In the genomic region with DNA sequence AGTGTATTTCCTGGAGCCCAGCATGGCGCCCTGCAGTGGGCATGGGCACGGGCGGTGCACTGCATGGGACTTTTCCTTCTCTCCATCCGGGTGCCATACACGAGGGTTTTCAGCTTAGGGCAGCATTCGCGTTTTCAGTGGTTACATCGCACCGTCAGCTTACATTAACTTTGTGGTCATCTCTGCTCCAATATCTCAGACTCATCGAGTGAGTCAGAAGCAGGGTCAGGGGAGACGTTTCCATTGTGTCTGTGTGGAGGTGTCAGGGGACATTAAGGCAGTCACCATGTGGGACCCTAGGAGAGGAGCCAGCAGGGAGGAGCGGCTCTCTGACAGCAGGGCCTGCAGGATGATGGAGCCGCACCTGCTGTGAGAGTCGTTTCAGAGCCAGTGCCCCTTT, we compare ENCODE assay signal across 24 cellular contexts.
DNase-seq lines count a peak whose midpoint lies in the region; ATAC-seq and TF ChIP-seq lines count a peak whose summit lies in the region.
"Had no signal": no experiment of that assay in that cellular context is flagged by ENCODE, and none has a peak within 500 bp of the region (broad histone marks: within the 10 kb centered on the region; RNA-seq: fewer than 3 reads in every experiment).

No MANE protein-coding gene starts in this region.

- intact Hi-C loops in left ventricle myocardium inferior (cut with micrococcal nuclease) = no loop called here
- intact Hi-C loops in Right ventricle myocardium superior (cut with DNase I) = no loop called here

- no peak overlapping the region for H3K27ac Mint-ChIP-seq in activated T-helper 17 cell treated with anti-CD3 and anti-CD28 coated beads, Interleukin-2, amount 50 U/mL, for 72 hours
- H3K27ac Mint-ChIP-seq in stimulated activated effector memory CD8-positive, alpha-beta T cell treated with anti-CD3 and anti-CD28 coated beads, Interleukin-12 subunit alpha, Interleukin-12 subunit beta, amount 100 ng/mL, for 72 hours = peak overlapping the region; percentile 26

- no peaks in the 10 kb centered on the region for H3K36me3 ChIP-seq in left ventricle myocardium inferior
- H3K36me3 ChIP-seq: BE2C, BLaER1 had no signal

- H3K4me3 ChIP-seq in left ventricle myocardium inferior = no peak overlapping the region
- H3K4me3 ChIP-seq: BLaER1 had no signal

- no peaks in the 10 kb centered on the region for H3K36me3 Mint-ChIP-seq in activated T-helper 17 cell treated with anti-CD3 and anti-CD28 coated beads, Interleukin-2, amount 50 U/mL, for 72 hours (ENCODE audit: low read depth)
- no peaks in the 10 kb centered on the region for H3K36me3 Mint-ChIP-seq in stimulated activated effector memory CD8-positive, alpha-beta T cell treated with anti-CD3 and anti-CD28 coated beads, Interleukin-12 subunit alpha, Interleukin-12 subunit beta, amount 100 ng/mL, for 72 hours
- H3K36me3 Mint-ChIP-seq: CD14-positive monocyte; CD4-positive, alpha-beta memory T cell; CD4-positive, CD25-positive, alpha-beta regulatory T cell; CD8-positive, alpha-beta memory T cell had no signal

- no peaks in the 10 kb centered on the region for H3K4me1 ChIP-seq in left ventricle myocardium inferior
- H3K4me1 ChIP-seq: BE2C had no signal

- no peaks in the 10 kb centered on the region for H3K27me3 ChIP-seq in left ventricle myocardium inferior (ENCODE audit: low read depth)
- H3K27me3 ChIP-seq: BE2C, BLaER1 had no signal

- H3K27me3 Mint-ChIP-seq in activated T-helper 17 cell treated with anti-CD3 and anti-CD28 coated beads, Interleukin-2, amount 50 U/mL, for 72 hours = no peaks in the 10 kb centered on the region
- H3K27me3 Mint-ChIP-seq: CD4-positive, alpha-beta memory T cell; CD4-positive, CD25-positive, alpha-beta regulatory T cell; CD8-positive, alpha-beta memory T cell had no signal

- no peak for TF ChIP-seq CTCF in left ventricle myocardium inferior (IDR thresholded peaks at IDR 0.05; ENCODE audit: borderline replicate concordance)

- no peaks in the 10 kb centered on the region for H3K9me3 Mint-ChIP-seq in activated T-helper 17 cell treated with anti-CD3 and anti-CD28 coated beads, Interleukin-2, amount 50 U/mL, for 72 hours
- H3K9me3 Mint-ChIP-seq in stimulated activated effector memory CD8-positive, alpha-beta T cell treated with anti-CD3 and anti-CD28 coated beads, Interleukin-12 subunit alpha, Interleukin-12 subunit beta, amount 100 ng/mL, for 72 hours = no peaks in the 10 kb centered on the region
- H3K9me3 Mint-ChIP-seq: CD8-positive, alpha-beta memory T cell had no signal

- H3K4me1 Mint-ChIP-seq in activated T-helper 17 cell treated with anti-CD3 and anti-CD28 coated beads, Interleukin-2, amount 50 U/mL, for 72 hours = peaks cover 12% of the 10 kb centered on the region
- H3K4me1 Mint-ChIP-seq in stimulated activated effector memory CD8-positive, alpha-beta T cell treated with anti-CD3 and anti-CD28 coated beads, Interleukin-12 subunit alpha, Interleukin-12 subunit beta, amount 100 ng/mL, for 72 hours = peaks cover 11% of the 10 kb centered on the region

- DNase-seq in left ventricle myocardium inferior = no peak
- DNase-seq in Right ventricle myocardium superior = no peak
- DNase-seq in Daoy (ENCODE audit: low read depth) = peak; percentile 75
- no peak for DNase-seq in stimulated activated effector memory CD8-positive, alpha-beta T cell treated with anti-CD3 and anti-CD28 coated beads, Interleukin-12 subunit alpha, Interleukin-12 subunit beta, amount 100 ng/mL, for 72 hours (ENCODE audit: low spot score in 2 of 2)
- DNase-seq in activated gamma-delta T cell (lab: John Stamatoyannopoulos, UW) = no peak
- DNase-seq in activated gamma-delta T cell treated with Interleukin-2 at 50 U/mL for 16 hours = no peak
- DNase-seq: 8988T; ACHN; BE2C; C1 segment of cervical spinal cord; CD4-positive, alpha-beta memory T cell; CD4-positive, CD25-positive, alpha-beta regulatory T cell; CD8-positive, alpha-beta memory T cell; COR-L47; DMS 273 treated with DMSO at 0.1 percent for 48 hours; DMS153; DMS53; DMS79; DND-41; GF-D8 had no signal

- H3K27ac ChIP-seq in left ventricle myocardium inferior (replicated peaks) = peak overlapping the region; percentile 71
- H3K27ac ChIP-seq: BLaER1 had no signal

- ATAC-seq in Right ventricle myocardium superior (ENCODE audit: poor library complexity) (no peak), HG02970 (IDR thresholded peaks at IDR 0.05; ENCODE audit: low FRiP score, unreplicated experiment) (no peak)
- ATAC-seq in activated T-helper 17 cell treated with anti-CD3 and anti-CD28 coated beads, Interleukin-2, amount 50 U/mL, for 72 hours (replicated peaks) = peak; percentile 44
- peak; percentile 50 for ATAC-seq in stimulated activated effector memory CD8-positive, alpha-beta T cell treated with anti-CD3 and anti-CD28 coated beads, Interleukin-12 subunit alpha, Interleukin-12 subunit beta, amount 100 ng/mL, for 72 hours

- H3K9me3 ChIP-seq in left ventricle myocardium inferior (replicated peaks) = no peaks in the 10 kb centered on the region
- H3K9me3 ChIP-seq: BE2C had no signal

- H3K4me3 Mint-ChIP-seq in activated T-helper 17 cell treated with anti-CD3 and anti-CD28 coated beads, Interleukin-2, amount 50 U/mL, for 72 hours = no peak overlapping the region
- H3K4me3 Mint-ChIP-seq in stimulated activated effector memory CD8-positive, alpha-beta T cell treated with anti-CD3 and anti-CD28 coated beads, Interleukin-12 subunit alpha, Interleukin-12 subunit beta, amount 100 ng/mL, for 72 hours = no peak overlapping the region
- H3K4me3 Mint-ChIP-seq: CD14-positive monocyte; CD4-positive, alpha-beta memory T cell; CD4-positive, CD25-positive, alpha-beta regulatory T cell; CD8-positive, alpha-beta memory T cell had no signal

Comparison
In these comparisons a context has a peak if more than half of its experiments do, and no peak if none do; other contexts are left out.
1. ATAC-seq: peak in activated T-helper 17 cell treated with anti-CD3 and anti-CD28 coated beads, Interleukin-2, amount 50 U/mL, for 72 hours (single experiment) and stimulated activated effector memory CD8-positive, alpha-beta T cell treated with anti-CD3 and anti-CD28 coated beads, Interleukin-12 subunit alpha, Interleukin-12 subunit beta, amount 100 ng/mL, for 72 hours (single experiment); none in Right ventricle myocardium superior (single experiment) and HG02970 (single experiment).